ENCODE assay signal across 15 cellular contexts in the genomic region with DNA sequence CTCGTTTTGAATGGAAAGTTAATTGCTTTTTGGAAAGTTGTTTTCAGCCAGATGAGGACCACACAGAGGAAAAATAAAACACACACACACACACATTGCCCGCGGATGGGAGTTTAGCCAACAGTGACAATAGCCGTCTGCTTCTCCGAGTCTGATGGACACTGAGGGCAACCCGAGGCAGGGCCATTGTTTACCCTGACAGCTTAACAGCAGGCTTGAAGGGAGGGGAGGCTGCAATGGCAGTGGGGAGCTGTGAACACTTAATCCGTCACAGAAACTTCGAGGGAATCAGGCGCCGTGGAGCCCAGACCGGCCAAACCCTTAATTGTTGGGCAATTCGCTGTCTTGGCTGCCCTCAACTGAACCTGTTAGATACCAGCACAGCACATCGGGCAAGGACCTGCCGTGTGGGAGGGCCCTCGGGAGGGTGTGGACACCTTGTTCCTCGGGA.
DNase-seq lines count a peak whose midpoint lies in the region; ATAC-seq, FAIRE-seq and TF ChIP-seq lines count a peak whose summit lies in the region.
"Had no signal": no experiment of that assay in that cellular context is flagged by ENCODE, and none has a peak within 500 bp of the region (broad histone marks: within the 10 kb centered on the region; RNA-seq: fewer than 3 reads in every experiment).

No MANE protein-coding gene starts in this region.

- H3K4me3 ChIP-seq in bronchial epithelial cell (ENCODE audit: low read depth, low read length) (no peak overlapping the region), right lobe of liver (no peak overlapping the region), retinal pigment epithelial cell (ENCODE audit: low read length) (no peak overlapping the region)

- peak; percentile 68 for DNase-seq in DMS79 (lab: John Stamatoyannopoulos, UW)
- DNase-seq in bronchial epithelial cell (ENCODE audit: low read depth): no peak
- DNase-seq in right lobe of liver: peak; percentile 47 to 83 (median 76)
- DNase-seq in retinal pigment epithelial cell (ENCODE audit: low read depth): peak; percentile 60
- DNase-seq in activated CD4-positive, alpha-beta T cell treated with anti-CD3 and anti-CD28 coated beads for 1 hour: no peak
- no peak for DNase-seq in stimulated activated naive CD8-positive, alpha-beta T cell treated with anti-CD3 and anti-CD28 coated beads, Interleukin-15, amount 100 ng/mL, for 72 hours
- no peak for DNase-seq in A172 (ENCODE audit: low spot score)
- DNase-seq in stimulated activated CD4-positive, alpha-beta T cell treated with anti-CD3 and anti-CD28 coated beads, Interleukin-2, amount 100 ng/mL, for 48 hours: no peak
- DNase-seq: activated B cell treated with CpG ODN at 0.5 μM for 24 hours; activated naive CD8-positive, alpha-beta T cell treated with anti-CD3 and anti-CD28 coated beads for 36 hours; NCI-H1694 treated with DMSO at 0.1 percent for 48 hours had no signal

- no peak overlapping the region for H3K27ac ChIP-seq in right lobe of liver
- H3K27ac ChIP-seq: KMS-11 had no signal

- H3K27ac Mint-ChIP-seq in stimulated activated naive CD8-positive, alpha-beta T cell treated with anti-CD3 and anti-CD28 coated beads, Interleukin-15, amount 100 ng/mL, for 72 hours: no peak overlapping the region
- H3K27ac Mint-ChIP-seq: activated B cell treated with CpG ODN at 0.5 μM for 24 hours; activated naive CD8-positive, alpha-beta T cell treated with anti-CD3 and anti-CD28 coated beads for 36 hours; stimulated activated effector memory CD8-positive, alpha-beta T cell treated with anti-CD3 and anti-CD28 coated beads, Interleukin-12 subunit alpha, Interleukin-12 subunit beta, amount 100 ng/mL, for 72 hours had no signal

- intact Hi-C loops in right lobe of liver (cut with DNase I): no loop called here

- no peaks in the 10 kb centered on the region for H3K9me3 ChIP-seq in right lobe of liver

- H3K4me1 Mint-ChIP-seq in stimulated activated naive CD8-positive, alpha-beta T cell treated with anti-CD3 and anti-CD28 coated beads, Interleukin-15, amount 100 ng/mL, for 72 hours: no peaks in the 10 kb centered on the region
- H3K4me1 Mint-ChIP-seq: activated B cell treated with CpG ODN at 0.5 μM for 24 hours; activated naive CD8-positive, alpha-beta T cell treated with anti-CD3 and anti-CD28 coated beads for 36 hours had no signal

- peaks cover 57% of the 10 kb centered on the region for H3K27me3 Mint-ChIP-seq in stimulated activated naive CD8-positive, alpha-beta T cell treated with anti-CD3 and anti-CD28 coated beads, Interleukin-15, amount 100 ng/mL, for 72 hours

- H3K4me1 ChIP-seq in right lobe of liver: peaks cover 0 to 8% (median 0%) of the 10 kb centered on the region in 4 donors

- ATAC-seq in right lobe of liver: peak; percentile 77 to 91 (median 84)
- ATAC-seq in stimulated activated naive CD8-positive, alpha-beta T cell treated with anti-CD3 and anti-CD28 coated beads, Interleukin-15, amount 100 ng/mL, for 72 hours: no peak
- ATAC-seq: stimulated activated effector memory CD8-positive, alpha-beta T cell treated with anti-CD3 and anti-CD28 coated beads, Interleukin-12 subunit alpha, Interleukin-12 subunit beta, amount 100 ng/mL, for 72 hours had no signal

- 15% methylated on average over 14 of the region's 16 CpGs for WGBS in right lobe of liver (ENCODE audit: insufficient coverage, low coverage, low lambda C conversion rate, missing lambda C conversion rate)

- H3K4me3 Mint-ChIP-seq in stimulated activated naive CD8-positive, alpha-beta T cell treated with anti-CD3 and anti-CD28 coated beads, Interleukin-15, amount 100 ng/mL, for 72 hours: no peak overlapping the region
- H3K4me3 Mint-ChIP-seq: activated B cell treated with CpG ODN at 0.5 μM for 24 hours; activated naive CD8-positive, alpha-beta T cell treated with anti-CD3 and anti-CD28 coated beads for 36 hours; stimulated activated effector memory CD8-positive, alpha-beta T cell treated with anti-CD3 and anti-CD28 coated beads, Interleukin-12 subunit alpha, Interleukin-12 subunit beta, amount 100 ng/mL, for 72 hours had no signal

- peak; percentile 55 for FAIRE-seq in bronchial epithelial cell (lab: Jason Lieb, UNC)
- FAIRE-seq: frontal cortex, GM18507 had no signal

- no peaks in the 10 kb centered on the region for H3K36me3 ChIP-seq in bronchial epithelial cell (ENCODE audit: control insufficient read depth, insufficient read depth, low read length)
- H3K36me3 ChIP-seq in right lobe of liver: no peaks in the 10 kb centered on the region

- no peaks in the 10 kb centered on the region for H3K9me3 Mint-ChIP-seq in stimulated activated naive CD8-positive, alpha-beta T cell treated with anti-CD3 and anti-CD28 coated beads, Interleukin-15, amount 100 ng/mL, for 72 hours
- H3K9me3 Mint-ChIP-seq: activated B cell treated with CpG ODN at 0.5 μM for 24 hours; activated naive CD8-positive, alpha-beta T cell treated with anti-CD3 and anti-CD28 coated beads for 36 hours; stimulated activated effector memory CD8-positive, alpha-beta T cell treated with anti-CD3 and anti-CD28 coated beads, Interleukin-12 subunit alpha, Interleukin-12 subunit beta, amount 100 ng/mL, for 72 hours had no signal

- TF ChIP-seq POLR2A in right lobe of liver (IDR thresholded peaks at IDR 0.05): no peak

- H3K27me3 ChIP-seq in bronchial epithelial cell (ENCODE audit: control insufficient read depth, insufficient read depth, low read length) (no peaks in the 10 kb centered on the region), right lobe of liver (no peaks in the 10 kb centered on the region)

- TF ChIP-seq CTCF in bronchial epithelial cell (IDR thresholded peaks at IDR 0.05; ENCODE audit: insufficient read depth, low read length, severe bottlenecking) (no peak), right lobe of liver (IDR thresholded peaks at IDR 0.05) (no peak), retinal pigment epithelial cell (conservative IDR thresholded peaks at IDR 0.05; ENCODE audit: low read depth, low read length) (no peak)

Comparison
In these comparisons a context has a peak if more than half of its experiments do, and no peak if none do; other contexts are left out.
1. DNase-seq: peak in DMS79 (single experiment), right lobe of liver (3 of 3) and retinal pigment epithelial cell (single experiment); none in bronchial epithelial cell (single experiment), activated CD4-positive, alpha-beta T cell treated with anti-CD3 and anti-CD28 coated beads for 1 hour (single experiment), stimulated activated naive CD8-positive, alpha-beta T cell treated with anti-CD3 and anti-CD28 coated beads, Interleukin-15, amount 100 ng/mL, for 72 hours (0 of 2), A172 (single experiment) and stimulated activated CD4-positive, alpha-beta T cell treated with anti-CD3 and anti-CD28 coated beads, Interleukin-2, amount 100 ng/mL, for 48 hours (0 of 2).